Comparison of ENCODE assay signal across 8 cellular contexts in genomic region chr19:36837902-36838783, GRCh38. TPM values are rescaled to one million over a fixed set of nuclear protein-coding genes. Genes with fewer than 3 reads are reported as not detected.
DNase-seq lines count a peak whose midpoint lies in the region; ATAC-seq and TF ChIP-seq lines count a peak whose summit lies in the region.

Gene ZNF790 (minus strand): TSS chr19:36838387. CDS start chr19:36825619, 12,768 bp downstream.

- H3K4me3 ChIP-seq in Karpas-422 (ENCODE audit: low read length) (no peak within 1 kb of the TSS; the same call in 1 of the 2 replicates), suprapubic skin (peak within 1 kb of the TSS; percentile 68)

- H3K4me2 ChIP-seq in Karpas-422 (ENCODE audit: low read depth, low read length, poor library complexity, severe bottlenecking): no peak within 1 kb of the TSS

- H4K20me1 ChIP-seq in Karpas-422 (ENCODE audit: insufficient read depth, low read depth, low read length): no peaks in the 10 kb centered on the region

- H3K4me1 ChIP-seq in Karpas-422 (ENCODE audit: low read length) (no peaks in the 10 kb centered on the region), suprapubic skin (peaks cover 17% of the 10 kb centered on the region)

- TF ChIP-seq CTCF in suprapubic skin (IDR thresholded peaks at IDR 0.05): no peak

- peaks cover 52% of the 10 kb centered on the region for H3K36me3 ChIP-seq in Karpas-422 (ENCODE audit: insufficient read depth, low read length)
- peaks cover 12% of the 10 kb centered on the region for H3K36me3 ChIP-seq in suprapubic skin

- 1% methylated on average over 32 of the region's 56 CpGs for WGBS in suprapubic skin

- no peak within 1 kb of the TSS for H2AFZ ChIP-seq in Karpas-422 (ENCODE audit: low read length)

- TF ChIP-seq EP300 in suprapubic skin (IDR thresholded peaks at IDR 0.05): no peak

- peaks cover 61% of the 10 kb centered on the region for H3K79me2 ChIP-seq in Karpas-422 (ENCODE audit: low read length)

- H3K9me3 ChIP-seq in Karpas-422 (ENCODE audit: low read length) (peaks cover 47% of the 10 kb centered on the region), suprapubic skin (peaks cover 16% of the 10 kb centered on the region)

- H3K27me3 ChIP-seq in Karpas-422 (ENCODE audit: low read length): no peaks in the 10 kb centered on the region
- no peaks in the 10 kb centered on the region for H3K27me3 ChIP-seq in suprapubic skin

- no peaks in the 10 kb centered on the region for H3K9me2 ChIP-seq in Karpas-422 (replicated peaks; ENCODE audit: insufficient read depth, low read length)

- H3K27ac ChIP-seq in Karpas-422 (ENCODE audit: low read length) (no peak within 1 kb of the TSS), suprapubic skin (peak within 1 kb of the TSS; percentile 83)

- no peak within 1 kb of the TSS for H3K9ac ChIP-seq in Karpas-422 (ENCODE audit: low read length)

- DNase-seq in DMS79 (lab: John Stamatoyannopoulos, UW) (peak; percentile 88), Karpas-422 (no peak), SK-N-DZ (ENCODE audit: low spot score) (peak; percentile 92), glomerular endothelial cell (ENCODE audit: extremely low read depth, low read depth, low spot score) (peak; percentile 79), occipital lobe (lab: John Stamatoyannopoulos, UW) (peak; percentile 86), suprapubic skin (ENCODE audit: low spot score in 2 of 2) (peak; percentile 90 to 92)
- DNase-seq in activated naive CD4-positive, alpha-beta T cell treated with anti-CD3 and anti-CD28 coated beads, Interleukin-2, amount 50 U/mL, for 16 hours: peak; percentile 83

- peak; percentile 88 for ATAC-seq in GM21717 (IDR thresholded peaks at IDR 0.05; ENCODE audit: unreplicated experiment)

- TF ChIP-seq POLR2A in suprapubic skin (IDR thresholded peaks at IDR 0.05): no peak

RNA-seq across cellular contexts. Expression of gene ZNF790, which starts in this region (rescaled TPM):
- total RNA-seq in Karpas-422 (2014; rRNA removed; shearing (Covaris generic); ENCODE audit: low replicate concordance): 10.5 and 16.1 TPM in 2 replicates
- 2.3 and 6.4 TPM in 2 replicates for polyA plus RNA-seq in SK-N-DZ (2014; cell fraction: cytosol; rRNA removed)
- 2.7 and 3.3 TPM in 2 replicates for polyA plus RNA-seq in SK-N-DZ (2014; cell fraction: nucleus; rRNA removed)
- total RNA-seq in glomerular endothelial cell (4.1 and 8.3 TPM in 2 replicates), occipital lobe (26.4 TPM), suprapubic skin (1 to 10 TPM; 3.2 to 7.2 (median 3.8) TPM)
